Comparison of ENCODE assay signal across 1 cellular context in genomic region chr19:10717356-10718204, GRCh38.
TF ChIP-seq lines count a peak whose summit lies in the region.

Gene DNM2, plus strand, starts transcription at chr19:10718079. Its CDS starts 164 bp downstream, at chr19:10718243.

TF ChIP-seq in K562, 482 proteins besides CTCF, POLR2A, EP300 and RAD21 (continued from another document and continues in another):
- peak; percentile 94 for TF ChIP-seq ZBTB40 (IDR thresholded peaks at IDR 0.05)
- TF ChIP-seq ZBTB40 (CRISPR knock-in tag; IDR thresholded peaks at IDR 0.05) = no peak
- no peak for TF ChIP-seq MCM5 (IDR thresholded peaks at IDR 0.05; ENCODE audit: low read depth)
- TF ChIP-seq BHLHE40 (IDR thresholded peaks at IDR 0.05; ENCODE audit: low read length) = peak; percentile 97
- TF ChIP-seq ETS1 (conservative IDR thresholded peaks at IDR 0.05; ENCODE audit: control insufficient read depth, low read depth, low read length) = peak; percentile 70
- no peak for TF ChIP-seq TAF7 (tag; IDR thresholded peaks at IDR 0.05)
- no peak for TF ChIP-seq JUNB (CRISPR knock-in tag; conservative IDR thresholded peaks at IDR 0.05)
- no peak for TF ChIP-seq NCOA4 (IDR thresholded peaks at IDR 0.05; ENCODE audit: partially characterized antibody)
- no peak for TF ChIP-seq RBM17 (IDR thresholded peaks at IDR 0.05; ENCODE audit: borderline replicate concordance, low read depth, low read length)
- TF ChIP-seq BRD9 (IDR thresholded peaks at IDR 0.05; ENCODE audit: low read depth, partially characterized antibody) = no peak
- TF ChIP-seq NR3C1 (CRISPR knock-in tag; IDR thresholded peaks at IDR 0.05) = no peak
- no peak for TF ChIP-seq ILK (tag; IDR thresholded peaks at IDR 0.05; ENCODE audit: borderline replicate concordance, low read depth)
- TF ChIP-seq ZNF778 (CRISPR knock-in tag; IDR thresholded peaks at IDR 0.05) = no peak
- peak; percentile 67 for TF ChIP-seq SMC3 (conservative IDR thresholded peaks at IDR 0.05; ENCODE audit: insufficient read depth, low read depth, low read length)
- no peak for TF ChIP-seq SAFB (IDR thresholded peaks at IDR 0.05; ENCODE audit: borderline replicate concordance, low read depth, low read length)
- peak; percentile 97 for TF ChIP-seq PBX2 (CRISPR knock-in tag; IDR thresholded peaks at IDR 0.05; ENCODE audit: low read depth)
- TF ChIP-seq PBX2 (tag; conservative IDR thresholded peaks at IDR 0.05; ENCODE audit: low read depth) = peak; percentile 100
- no peak for TF ChIP-seq GATAD2B (IDR thresholded peaks at IDR 0.05; ENCODE audit: borderline replicate concordance)
- TF ChIP-seq FOSL1 (tag; conservative IDR thresholded peaks at IDR 0.05) = peak; percentile 46; the same call in 1 of the 2 replicates
- TF ChIP-seq ZNF57 (CRISPR knock-in tag; IDR thresholded peaks at IDR 0.05) = no peak
- no peak for TF ChIP-seq ZHX1 (conservative IDR thresholded peaks at IDR 0.05; ENCODE audit: low read length)
- TF ChIP-seq GMEB1 (CRISPR knock-in tag; IDR thresholded peaks at IDR 0.05) = no peak
- TF ChIP-seq CC2D1A (IDR thresholded peaks at IDR 0.05) = peak; percentile 71; the same call in 1 of the 2 replicates
- peak; percentile 100 for TF ChIP-seq NEUROD1 (IDR thresholded peaks at IDR 0.05; ENCODE audit: borderline replicate concordance, low read depth, low read length, partially characterized antibody)
- TF ChIP-seq BDP1 (IDR thresholded peaks at IDR 0.05; ENCODE audit: insufficient read depth, insufficient read length) = no peak
- TF ChIP-seq GTF2B (IDR thresholded peaks at IDR 0.05; ENCODE audit: extremely low read depth, insufficient read length) = no peak
- TF ChIP-seq FOXP1 (CRISPR knock-in tag; IDR thresholded peaks at IDR 0.05) = no peak
- no peak for TF ChIP-seq FOXA3 (CRISPR knock-in tag; conservative IDR thresholded peaks at IDR 0.05 in 1 of 2, IDR thresholded peaks at IDR 0.05 in 1 of 2)
- TF ChIP-seq ILF3 (IDR thresholded peaks at IDR 0.05; ENCODE audit: borderline replicate concordance) = no peak
- TF ChIP-seq ZBTB1 (CRISPR knock-in tag; IDR thresholded peaks at IDR 0.05; ENCODE audit: borderline replicate concordance, low read depth) = no peak
- no peak for TF ChIP-seq LARP7 (IDR thresholded peaks at IDR 0.05)
- TF ChIP-seq CTBP1 (IDR thresholded peaks at IDR 0.05; ENCODE audit: borderline replicate concordance) = no peak
- no peak; the same call in 1 of the 2 replicates for TF ChIP-seq ZNF384 (IDR thresholded peaks at IDR 0.05; ENCODE audit: low read depth, low read length)
- no peak for TF ChIP-seq SMAD1 (IDR thresholded peaks at IDR 0.05; ENCODE audit: low read depth, low read length, partially characterized antibody)
- no peak for TF ChIP-seq HDAC1 (IDR thresholded peaks at IDR 0.05)
- TF ChIP-seq HSF4 (CRISPR knock-in tag; IDR thresholded peaks at IDR 0.05; ENCODE audit: borderline replicate concordance) = no peak
- TF ChIP-seq ZNF263 (CRISPR knock-in tag; IDR thresholded peaks at IDR 0.05; ENCODE audit: borderline replicate concordance) = no peak
- TF ChIP-seq SIRT6 (IDR thresholded peaks at IDR 0.05; ENCODE audit: low read depth, low read length) = no peak
- TF ChIP-seq SPI1 (IDR thresholded peaks at IDR 0.05; ENCODE audit: borderline replicate concordance, low read depth, low read length) = peak; percentile 61; the same call in 1 of the 2 replicates
- TF ChIP-seq CBX5 (IDR thresholded peaks at IDR 0.05; ENCODE audit: borderline replicate concordance, low read depth) = no peak
- no peak for TF ChIP-seq ARHGAP35 (IDR thresholded peaks at IDR 0.05; ENCODE audit: partially characterized antibody)
- no peak for TF ChIP-seq CHD4 (IDR thresholded peaks at IDR 0.05; ENCODE audit: insufficient read depth, insufficient replicate concordance, low read depth, low read length, poor library complexity, severe bottlenecking)
- TF ChIP-seq EWSR1 (IDR thresholded peaks at IDR 0.05; ENCODE audit: borderline replicate concordance, low read depth, partially characterized antibody) = no peak
- no peak for TF ChIP-seq CBFB (CRISPR knock-in tag; IDR thresholded peaks at IDR 0.05)
- no peak for TF ChIP-seq ZNF121 (CRISPR knock-in tag; conservative IDR thresholded peaks at IDR 0.05)
- TF ChIP-seq POLR3G (IDR thresholded peaks at IDR 0.05; ENCODE audit: extremely low read depth, insufficient read length, insufficient replicate concordance) = no peak
- TF ChIP-seq TBP (optimal IDR thresholded peaks at IDR 0.05; ENCODE audit: low read depth, low read length) = peak; percentile 70
- no peak for TF ChIP-seq ZNF41 (CRISPR knock-in tag; conservative IDR thresholded peaks at IDR 0.05)
- TF ChIP-seq MCM3 (IDR thresholded peaks at IDR 0.05) = no peak
- no peak for TF ChIP-seq WHSC1 (IDR thresholded peaks at IDR 0.05; ENCODE audit: low read length)
- TF ChIP-seq ZNF699 (CRISPR knock-in tag; IDR thresholded peaks at IDR 0.05; ENCODE audit: insufficient replicate concordance) = no peak
- TF ChIP-seq MCM2 (IDR thresholded peaks at IDR 0.05; ENCODE audit: low read depth) = no peak
- TF ChIP-seq TEAD1 (CRISPR knock-in tag; IDR thresholded peaks at IDR 0.05) = peak in 1 of 2 experiments; percentile 44; a peak in 1 of 4 replicates
